Comparison of ENCODE assay signal across 23 cellular contexts in the genomic region with DNA sequence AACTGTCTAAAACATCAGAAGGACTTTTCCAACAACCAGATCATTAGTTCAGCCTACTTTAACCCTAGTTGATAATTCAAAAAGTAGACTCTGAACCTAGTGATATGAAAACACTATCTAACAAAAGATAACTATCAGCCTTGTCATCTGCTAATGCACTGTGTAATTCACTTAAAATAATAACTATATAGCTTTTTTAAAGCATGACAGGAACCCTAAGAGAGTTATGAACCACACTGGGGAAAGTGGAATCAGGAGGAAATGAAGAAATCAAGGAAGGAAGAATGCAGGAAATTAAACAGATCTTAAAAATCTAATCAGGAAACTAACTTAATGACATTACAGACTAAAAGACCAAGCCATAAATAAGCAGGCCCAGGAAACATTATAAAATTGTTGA.
"Had no signal": no experiment of that assay in that cellular context is flagged by ENCODE, and none has a peak within 500 bp of the region (broad histone marks: within the 10 kb centered on the region; RNA-seq: fewer than 3 reads in every experiment).

No MANE protein-coding gene starts in this region.

- H3K4me3 ChIP-seq: breast epithelium, Peyer's patch, SJCRH30 had no signal

- H3K27ac ChIP-seq: breast epithelium, RWPE1, SJCRH30 had no signal

- H3K4me1 ChIP-seq: breast epithelium, SJCRH30 had no signal

- H3K9me3 Mint-ChIP-seq: activated CD4-positive, alpha-beta memory T cell treated with anti-CD3 and anti-CD28 coated beads for 36 hours; activated CD4-positive, alpha-beta T cell treated with anti-CD3 and anti-CD28 coated beads, Interleukin-2, amount 10 ng/mL, durations not matched to agents 7 days and 5 days; activated naive CD8-positive, alpha-beta T cell treated with anti-CD3 and anti-CD28 coated beads, Interleukin-2, amount 10 ng/mL, durations not matched to agents 7 days and 5 days; activated T-cell treated with anti-CD3 and anti-CD28 coated beads, Interleukin-2, amount 50 U/mL, for 72 hours; activated T-helper 2 cell treated with anti-CD3 and anti-CD28 coated beads, Interferon-gamma antibody, Interleukin-2, Interleukin-4, amounts not matched to agents 10 μg/mL and 5 μg/mL and 100 μg/mL, durations not matched to agents 14 hours and 24 hours and 36 hours; T-helper 1 cell treated with Interleukin-12 subunit alpha and Interleukin-12 subunit beta and Interleukin-4 antibody, amounts not matched to agents 30 μg/mL and 1 μg/mL, for 36 hours had no signal

- H3K27me3 ChIP-seq: breast epithelium, Peyer's patch, SJCRH30 had no signal

- H3K27ac Mint-ChIP-seq: activated CD4-positive, alpha-beta memory T cell treated with anti-CD3 and anti-CD28 coated beads for 36 hours; activated CD4-positive, alpha-beta T cell treated with anti-CD3 and anti-CD28 coated beads, Interleukin-2, amount 10 ng/mL, durations not matched to agents 7 days and 5 days; activated naive CD8-positive, alpha-beta T cell treated with anti-CD3 and anti-CD28 coated beads, Interleukin-2, amount 10 ng/mL, durations not matched to agents 7 days and 5 days; activated T-cell treated with anti-CD3 and anti-CD28 coated beads, Interleukin-2, amount 50 U/mL, for 72 hours; activated T-helper 2 cell treated with anti-CD3 and anti-CD28 coated beads, Interferon-gamma antibody, Interleukin-2, Interleukin-4, amounts not matched to agents 10 μg/mL and 5 μg/mL and 100 μg/mL, durations not matched to agents 14 hours and 24 hours and 36 hours; T-helper 1 cell treated with Interleukin-12 subunit alpha and Interleukin-12 subunit beta and Interleukin-4 antibody, amounts not matched to agents 30 μg/mL and 1 μg/mL, for 36 hours had no signal

- DNase-seq: activated CD4-positive, alpha-beta memory T cell treated with anti-CD3 and anti-CD28 coated beads for 36 hours; activated CD4-positive, alpha-beta T cell treated with anti-CD3 and anti-CD28 coated beads, Interleukin-2, amount 10 ng/mL, durations not matched to agents 7 days and 5 days; activated CD4-positive, CD25-positive, alpha-beta regulatory T cell treated with anti-CD3 and anti-CD28 coated beads, Interleukin-2, amount 50 U/mL, for 72 hours; activated CD8-positive, alpha-beta memory T cell treated with anti-CD3 and anti-CD28 coated beads for 24 hours; activated naive CD4-positive, alpha-beta T cell treated with anti-CD3 and anti-CD28 coated beads, Interleukin-2, amount 50 U/mL, for 16 hours; activated naive CD8-positive, alpha-beta T cell treated with anti-CD3 and anti-CD28 coated beads, Interleukin-2, amount 10 ng/mL, durations not matched to agents 7 days and 5 days; activated T-cell treated with anti-CD3 and anti-CD28 coated beads for 4 hours; activated T-cell treated with anti-CD3 and anti-CD28 coated beads, Interleukin-2, amount 50 U/mL, for 72 hours; aorta; caudate nucleus; Kasumi-1; KBM-7; NCI-H1048; NCI-H146; NCI-H1930; NCI-H226; Peyer's patch; Right ventricle myocardium superior; SJCRH30 had no signal

- H3K4me1 Mint-ChIP-seq: activated CD4-positive, alpha-beta T cell treated with anti-CD3 and anti-CD28 coated beads, Interleukin-2, amount 10 ng/mL, durations not matched to agents 7 days and 5 days; activated naive CD8-positive, alpha-beta T cell treated with anti-CD3 and anti-CD28 coated beads, Interleukin-2, amount 10 ng/mL, durations not matched to agents 7 days and 5 days had no signal

- H3K36me3 Mint-ChIP-seq: activated CD4-positive, alpha-beta memory T cell treated with anti-CD3 and anti-CD28 coated beads for 36 hours; activated naive CD8-positive, alpha-beta T cell treated with anti-CD3 and anti-CD28 coated beads, Interleukin-2, amount 10 ng/mL, durations not matched to agents 7 days and 5 days had no signal

- ATAC-seq: activated T-cell treated with anti-CD3 and anti-CD28 coated beads, Interleukin-2, amount 50 U/mL, for 72 hours had no signal

- H3K4me3 Mint-ChIP-seq: activated CD4-positive, alpha-beta memory T cell treated with anti-CD3 and anti-CD28 coated beads for 36 hours; activated CD4-positive, alpha-beta T cell treated with anti-CD3 and anti-CD28 coated beads, Interleukin-2, amount 10 ng/mL, durations not matched to agents 7 days and 5 days; activated naive CD8-positive, alpha-beta T cell treated with anti-CD3 and anti-CD28 coated beads, Interleukin-2, amount 10 ng/mL, durations not matched to agents 7 days and 5 days; activated T-cell treated with anti-CD3 and anti-CD28 coated beads, Interleukin-2, amount 50 U/mL, for 72 hours; T-helper 1 cell treated with Interleukin-12 subunit alpha and Interleukin-12 subunit beta and Interleukin-4 antibody, amounts not matched to agents 30 μg/mL and 1 μg/mL, for 36 hours had no signal

- H3K36me3 ChIP-seq: breast epithelium, Peyer's patch, SJCRH30 had no signal

- H3K9me3 ChIP-seq: breast epithelium, Peyer's patch, SJCRH30 had no signal
